ENCODE assay signal across 1 cellular context in the genomic region with DNA sequence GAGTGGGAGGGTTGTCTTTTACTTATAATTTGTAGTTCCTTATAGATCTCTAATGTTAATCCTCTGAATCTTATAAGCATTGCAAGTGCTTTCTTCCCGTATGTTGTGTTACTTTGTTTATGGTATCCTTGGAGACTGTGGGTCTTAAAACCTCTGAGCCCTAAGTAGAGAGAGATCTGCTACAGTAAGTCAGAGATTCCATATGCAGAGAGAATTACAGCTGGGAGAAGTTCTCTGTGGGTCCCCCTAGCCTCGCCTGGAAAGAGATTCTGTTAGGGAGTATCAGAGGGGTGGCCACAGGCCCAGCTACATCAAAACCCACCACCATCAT.
TF ChIP-seq lines count a peak whose summit lies in the region.

No MANE protein-coding gene starts in this region.

TF ChIP-seq in H1, 55 proteins besides CTCF, POLR2A, EP300 and RAD21:
- TF ChIP-seq PHF8 (conservative IDR thresholded peaks at IDR 0.05; ENCODE audit: low read depth, low read length) (no peak), KDM1A (IDR thresholded peaks at IDR 0.05; ENCODE audit: borderline replicate concordance, low read length) (no peak), BRCA1 (IDR thresholded peaks at IDR 0.05; ENCODE audit: low read depth, low read length) (no peak), SIRT6 (IDR thresholded peaks at IDR 0.05; ENCODE audit: low read length) (no peak), CHD2 (IDR thresholded peaks at IDR 0.05; ENCODE audit: low read length) (no peak), CBX8 (IDR thresholded peaks at IDR 0.05; ENCODE audit: borderline replicate concordance, low read depth, low read length) (no peak), KDM5A (IDR thresholded peaks at IDR 0.05; ENCODE audit: low read length) (no peak), GTF2F1 (IDR thresholded peaks at IDR 0.05; ENCODE audit: borderline replicate concordance, low read depth, low read length) (no peak), RFX5 (IDR thresholded peaks at IDR 0.05; ENCODE audit: borderline replicate concordance, low read depth, low read length) (no peak), SIX5 (IDR thresholded peaks at IDR 0.05; ENCODE audit: low read depth, low read length) (no peak), RNF2 (IDR thresholded peaks at IDR 0.05; ENCODE audit: borderline replicate concordance, low read depth, low read length, missing control alignments, poor library complexity, severe bottlenecking) (no peak), CHD1 (IDR thresholded peaks at IDR 0.05; ENCODE audit: low read depth, low read length) (no peak), CBX5 (IDR thresholded peaks at IDR 0.05; ENCODE audit: low read depth, low read length) (no peak)
- TF ChIP-seq, protein P1, sequence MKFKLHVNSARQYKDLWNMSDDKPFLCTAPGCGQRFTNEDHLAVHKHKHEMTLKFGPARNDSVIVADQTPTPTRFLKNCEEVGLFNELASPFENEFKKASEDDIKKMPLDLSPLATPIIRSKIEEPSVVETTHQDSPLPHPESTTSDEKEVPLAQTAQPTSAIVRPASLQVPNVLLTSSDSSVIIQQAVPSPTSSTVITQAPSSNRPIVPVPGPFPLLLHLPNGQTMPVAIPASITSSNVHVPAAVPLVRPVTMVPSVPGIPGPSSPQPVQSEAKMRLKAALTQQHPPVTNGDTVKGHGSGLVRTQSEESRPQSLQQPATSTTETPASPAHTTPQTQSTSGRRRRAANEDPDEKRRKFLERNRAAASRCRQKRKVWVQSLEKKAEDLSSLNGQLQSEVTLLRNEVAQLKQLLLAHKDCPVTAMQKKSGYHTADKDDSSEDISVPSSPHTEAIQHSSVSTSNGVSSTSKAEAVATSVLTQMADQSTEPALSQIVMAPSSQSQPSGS (IDR thresholded peaks at IDR 0.05; ENCODE audit: low read length): no peak
- TF ChIP-seq, protein P2, sequence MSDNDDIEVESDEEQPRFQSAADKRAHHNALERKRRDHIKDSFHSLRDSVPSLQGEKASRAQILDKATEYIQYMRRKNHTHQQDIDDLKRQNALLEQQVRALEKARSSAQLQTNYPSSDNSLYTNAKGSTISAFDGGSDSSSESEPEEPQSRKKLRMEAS (IDR thresholded peaks at IDR 0.05): no peak
